25 cellular contexts compared by ENCODE assay signal in genomic region chr12:57613427-57614109, GRCh38. TPM values are rescaled to one million over a fixed set of nuclear protein-coding genes. Genes with fewer than 3 reads are reported as not detected.
DNase-seq lines count a peak whose midpoint lies in the region; ATAC-seq and TF ChIP-seq lines count a peak whose summit lies in the region.
"Had no signal": no experiment of that assay in that cellular context is flagged by ENCODE, and none has a peak within 500 bp of the region (broad histone marks: within the 10 kb centered on the region; RNA-seq: fewer than 3 reads in every experiment).

No MANE protein-coding gene starts in this region.

- H3K4me3 Mint-ChIP-seq in natural killer cell treated with Interleukin-12 subunit alpha and Interleukin-12 subunit beta and Interleukin-15 and Interleukin-18, amount 100 ng/mL, for 72 hours: no peak overlapping the region
- H3K4me3 Mint-ChIP-seq in Calu3 (ENCODE audit: low read depth, unreplicated experiment): no peak overlapping the region
- H3K4me3 Mint-ChIP-seq: activated naive CD8-positive, alpha-beta T cell; activated T-helper 17 cell treated with anti-CD3 and anti-CD28 coated beads, Interleukin-2, amount 50 U/mL, for 72 hours had no signal

- H2AFZ ChIP-seq in Karpas-422 (ENCODE audit: low read length): no peak overlapping the region

- peak overlapping the region; percentile 41 for H3K4me2 ChIP-seq in Karpas-422 (ENCODE audit: low read depth, low read length, poor library complexity, severe bottlenecking)

- no peak overlapping the region for H3K9ac ChIP-seq in Karpas-422 (ENCODE audit: low read length)
- peak overlapping the region in 1 of 2 donors; percentile 13 for H3K9ac ChIP-seq in stomach smooth muscle (ENCODE audit: low read length in 2 of 2)

- TF ChIP-seq EP300 in esophagus muscularis mucosa (IDR thresholded peaks at IDR 0.05): no peak

- TF ChIP-seq CTCF in esophagus muscularis mucosa (IDR thresholded peaks at IDR 0.05) (no peak), mucosa of descending colon (IDR thresholded peaks at IDR 0.05) (no peak), Calu3 (IDR thresholded peaks at IDR 0.05; ENCODE audit: unreplicated experiment) (no peak)

- no TSS peak for BruUV-seq in Calu3 (replicated peaks; lab: Mats Ljungman, UMichigan)

- H3K9me3 ChIP-seq in Karpas-422 (ENCODE audit: low read length): no peaks in the 10 kb centered on the region
- H3K9me3 ChIP-seq in esophagus muscularis mucosa: no peaks in the 10 kb centered on the region
- H3K9me3 ChIP-seq in stomach smooth muscle (ENCODE audit: control insufficient read depth in 2 of 2, low read length in 2 of 2): no peaks in the 10 kb centered on the region
- H3K9me3 ChIP-seq in mucosa of descending colon: no peaks in the 10 kb centered on the region
- H3K9me3 ChIP-seq: HAP-1, heart right ventricle, thoracic aorta, vagina had no signal

- H3K36me3 ChIP-seq in Karpas-422 (ENCODE audit: insufficient read depth, low read length) (no peaks in the 10 kb centered on the region), esophagus muscularis mucosa (peaks cover 11 to 55% (median 26%) of the 10 kb centered on the region in 4 donors), stomach smooth muscle (ENCODE audit: control insufficient read depth in 2 of 2, insufficient read depth in 2 of 2, low read length in 2 of 2) (peaks cover 30 to 38% of the 10 kb centered on the region in 2 donors), mucosa of descending colon (ENCODE audit: low read depth) (no peaks in the 10 kb centered on the region)

- ATAC-seq in mucosa of descending colon: no peak
- ATAC-seq in natural killer cell treated with Interleukin-12 subunit alpha and Interleukin-12 subunit beta and Interleukin-15 and Interleukin-18, amount 100 ng/mL, for 72 hours: no peak
- ATAC-seq: activated T-helper 17 cell treated with anti-CD3 and anti-CD28 coated beads, Interleukin-2, amount 50 U/mL, for 72 hours; heart right ventricle had no signal

- H3K4me1 Mint-ChIP-seq in natural killer cell treated with Interleukin-12 subunit alpha and Interleukin-12 subunit beta and Interleukin-15 and Interleukin-18, amount 100 ng/mL, for 72 hours (ENCODE audit: low read depth in 2 of 2): peaks cover 0 to 3% of the 10 kb centered on the region in 2 donors
- H3K4me1 Mint-ChIP-seq in Calu3 (ENCODE audit: low read depth, unreplicated experiment): no peaks in the 10 kb centered on the region
- H3K4me1 Mint-ChIP-seq: activated T-helper 17 cell treated with anti-CD3 and anti-CD28 coated beads, Interleukin-2, amount 50 U/mL, for 72 hours had no signal

- no peak overlapping the region for H3K27ac Mint-ChIP-seq in natural killer cell treated with Interleukin-12 subunit alpha and Interleukin-12 subunit beta and Interleukin-15 and Interleukin-18, amount 100 ng/mL, for 72 hours
- H3K27ac Mint-ChIP-seq in Calu3 (ENCODE audit: unreplicated experiment): no peak overlapping the region
- H3K27ac Mint-ChIP-seq: activated naive CD8-positive, alpha-beta T cell; activated T-helper 17 cell treated with anti-CD3 and anti-CD28 coated beads, Interleukin-2, amount 50 U/mL, for 72 hours; CD4-positive, alpha-beta T cell; progenitor cell of endocrine pancreas had no signal

- H3K36me3 Mint-ChIP-seq in natural killer cell treated with Interleukin-12 subunit alpha and Interleukin-12 subunit beta and Interleukin-15 and Interleukin-18, amount 100 ng/mL, for 72 hours: no peaks in the 10 kb centered on the region
- no peaks in the 10 kb centered on the region for H3K36me3 Mint-ChIP-seq in Calu3 (ENCODE audit: insufficient read depth, unreplicated experiment)
- H3K36me3 Mint-ChIP-seq: activated naive CD8-positive, alpha-beta T cell had no signal

- H3K27me3 Mint-ChIP-seq in natural killer cell treated with Interleukin-12 subunit alpha and Interleukin-12 subunit beta and Interleukin-15 and Interleukin-18, amount 100 ng/mL, for 72 hours: peaks cover 3 to 8% of the 10 kb centered on the region in 2 donors
- peaks cover 83% of the 10 kb centered on the region for H3K27me3 Mint-ChIP-seq in Calu3 (ENCODE audit: unreplicated experiment)

- CTCF ChIA-PET in Calu3 (lab: Charles Lee): interaction anchor here (0.7 to 1.1 kb wide), 2 partner anchors 8 to 30 kb away, joined by 3 read pairs; no protein-coding TSS in a partner anchor

- H3K9me3 Mint-ChIP-seq in natural killer cell treated with Interleukin-12 subunit alpha and Interleukin-12 subunit beta and Interleukin-15 and Interleukin-18, amount 100 ng/mL, for 72 hours: no peaks in the 10 kb centered on the region
- no peaks in the 10 kb centered on the region for H3K9me3 Mint-ChIP-seq in Calu3 (ENCODE audit: low read depth, unreplicated experiment)
- H3K9me3 Mint-ChIP-seq: activated B cell treated with CpG ODN at 0.5 μM for 24 hours; activated T-helper 17 cell treated with anti-CD3 and anti-CD28 coated beads, Interleukin-2, amount 50 U/mL, for 72 hours; CD4-positive, alpha-beta T cell had no signal

- H3K27me3 ChIP-seq in Karpas-422 (ENCODE audit: low read length) (no peaks in the 10 kb centered on the region), esophagus muscularis mucosa (peaks cover 0 to 17% (median 0%) of the 10 kb centered on the region in 4 donors), stomach smooth muscle (ENCODE audit: control insufficient read depth in 1 of 2, insufficient read depth in 2 of 2, low read length in 2 of 2) (no peaks in the 10 kb centered on the region)
- H3K27me3 ChIP-seq: vagina had no signal

- no peak for TF ChIP-seq POLR2A in esophagus muscularis mucosa (IDR thresholded peaks at IDR 0.05; ENCODE audit: low read depth)

- peak; percentile 46 for DNase-seq in activated effector memory CD4-positive, alpha-beta T cell treated with anti-CD3 and anti-CD28 coated beads, Interleukin-2, amount 50 U/mL, for 16 hours
- no peak for DNase-seq in activated effector memory CD4-positive, alpha-beta T cell treated with Interleukin-2 at 50 U/mL for 16 hours
- DNase-seq in Karpas-422: no peak
- no peak for DNase-seq in esophagus muscularis mucosa (ENCODE audit: extremely low spot score)
- no peak for DNase-seq in mucosa of descending colon
- no peak for DNase-seq in natural killer cell treated with Interleukin-12 subunit alpha and Interleukin-12 subunit beta and Interleukin-15 and Interleukin-18, amount 100 ng/mL, for 72 hours (ENCODE audit: low spot score)
- no peak for DNase-seq in Calu3
- DNase-seq: activated B cell treated with CpG ODN at 0.5 μM for 24 hours; CD4-positive, alpha-beta T cell; effector CD8-positive, alpha-beta T cell; erythroblast; NCI-H510A treated with DMSO at 0.1 percent for 48 hours; SHP77 treated with DMSO at 0.1 percent for 48 hours; stimulated activated naive CD4-positive, alpha-beta T cell had no signal

- no peaks in the 10 kb centered on the region for H3K79me2 ChIP-seq in Karpas-422 (ENCODE audit: low read length)

- H3K9me2 ChIP-seq in Karpas-422 (replicated peaks; ENCODE audit: insufficient read depth, low read length): no peaks in the 10 kb centered on the region

- H3K4me1 ChIP-seq in Karpas-422 (ENCODE audit: low read length) (peaks cover 28% of the 10 kb centered on the region), esophagus muscularis mucosa (peaks cover 50 to 82% (median 79%) of the 10 kb centered on the region in 4 donors), stomach smooth muscle (ENCODE audit: control insufficient read depth, insufficient read depth, low read length) (peaks cover 49% of the 10 kb centered on the region), mucosa of descending colon (ENCODE audit: low read depth) (peaks cover 8% of the 10 kb centered on the region)

- no peaks in the 10 kb centered on the region for H4K20me1 ChIP-seq in Karpas-422 (ENCODE audit: insufficient read depth, low read depth, low read length)

- no peak overlapping the region for H3K4me3 ChIP-seq in Karpas-422 (ENCODE audit: low read length)
- peak overlapping the region in 3 of 4 donors; percentile 9 to 93 (median 92) for H3K4me3 ChIP-seq in esophagus muscularis mucosa
- H3K4me3 ChIP-seq in stomach smooth muscle (ENCODE audit: low read length in 2 of 2): peak overlapping the region; percentile 3 to 52
- no peak overlapping the region for H3K4me3 ChIP-seq in mucosa of descending colon
- H3K4me3 ChIP-seq: HAP-1, thoracic aorta, vagina had no signal

- intact Hi-C loops in esophagus muscularis mucosa (cut with DNase I): no loop called here
- intact Hi-C loops in mucosa of descending colon (cut with DNase I, micrococcal nuclease): no loop called here
- intact Hi-C loops in Calu3 (cut with micrococcal nuclease; ENCODE audit: unreplicated experiment): no loop called here

- WGBS in esophagus muscularis mucosa: 80% methylated on average over 9 of the region's 10 CpGs

- no peak overlapping the region for H3K27ac ChIP-seq in Karpas-422 (ENCODE audit: low read length)
- peak overlapping the region; percentile 95 to 99 (median 96) for H3K27ac ChIP-seq in esophagus muscularis mucosa (replicated peaks in 1 of 4)
- peak overlapping the region; percentile 98 for H3K27ac ChIP-seq in stomach smooth muscle (ENCODE audit: low read length)
- H3K27ac ChIP-seq: 22Rv1, vagina had no signal

RNA-seq across cellular contexts. Expression of gene ARHGEF25, which starts 2.3 kb away (rescaled TPM):
- 0.87 TPM in 1 of 2 replicates, not detected in the other for total RNA-seq in Karpas-422 (2014; rRNA removed; shearing (Covaris generic); ENCODE audit: low replicate concordance)
- total RNA-seq in esophagus muscularis mucosa: 100 to 1,000 TPM in 3 of 4 donors, 10 to 100 TPM in 1; 77.7 to 133 (median 111) TPM
- total RNA-seq in mucosa of descending colon: 100 to 1,000 TPM in 1 of 3 donors, 10 to 100 TPM in 1, 1 to 10 TPM in 1; 5.0 to 129 (median 11.0) TPM
- 1 to 10 TPM in 1 of 2 donors, under 1 TPM in 1; 0.52 to 4.0 TPM for total RNA-seq in natural killer cell treated with Interleukin-12 subunit alpha and Interleukin-12 subunit beta and Interleukin-15 and Interleukin-18, amount 100 ng/mL, for 72 hours
- total RNA-seq in Calu3 (2022): 2.2 and 4.7 TPM in 2 replicates
- total RNA-seq: activated B cell treated with CpG ODN at 0.5 μM for 24 hours had no signal

RNA-seq across cellular contexts. Expression of gene DTX3, which starts 8.9 kb away (rescaled TPM):
- 16.8 and 22.9 TPM in 2 replicates for total RNA-seq in Karpas-422 (2014; rRNA removed; shearing (Covaris generic); ENCODE audit: low replicate concordance)
- total RNA-seq in esophagus muscularis mucosa (10 to 100 TPM; 39.0 to 68.6 (median 46.8) TPM), mucosa of descending colon (10 to 100 TPM in 1 of 3 donors, 1 to 10 TPM in 2; 4.3 to 65.5 (median 7.0) TPM), Calu3 (2022) (23.1 and 25.9 TPM in 2 replicates)
- total RNA-seq in natural killer cell treated with Interleukin-12 subunit alpha and Interleukin-12 subunit beta and Interleukin-15 and Interleukin-18, amount 100 ng/mL, for 72 hours: 10 to 100 TPM; 15.6 to 18.4 TPM

RNA-seq across cellular contexts. Expression of gene B4GALNT1, which starts 19.4 kb away (rescaled TPM):
- total RNA-seq in Karpas-422 (2014; rRNA removed; shearing (Covaris generic); ENCODE audit: low replicate concordance): 0.58 and 0.63 TPM in 2 replicates
- total RNA-seq in esophagus muscularis mucosa: 10 to 100 TPM in 2 of 4 donors, 1 to 10 TPM in 2; 2.8 to 10.9 (median 7.3) TPM
- 1 to 10 TPM in 1 of 3 donors, under 1 TPM in 2; 0.64 to 2.2 (median 0.65) TPM for total RNA-seq in mucosa of descending colon
- total RNA-seq in natural killer cell treated with Interleukin-12 subunit alpha and Interleukin-12 subunit beta and Interleukin-15 and Interleukin-18, amount 100 ng/mL, for 72 hours: 1 to 10 TPM; 1.5 to 3.6 TPM
- 8.1 and 11.1 TPM in 2 replicates for total RNA-seq in Calu3 (2022)
- total RNA-seq: bronchial epithelial cell; CD4-positive, alpha-beta T cell; lung microvascular endothelial cell had no signal

RNA-seq across cellular contexts. Expression of gene PIP4K2C, which starts 22.6 kb away (rescaled TPM):
- 9.3 and 23.9 TPM in 2 replicates for total RNA-seq in Karpas-422 (2014; rRNA removed; shearing (Covaris generic); ENCODE audit: low replicate concordance)
- total RNA-seq in esophagus muscularis mucosa: 10 to 100 TPM; 22.7 to 30.7 (median 29.0) TPM
- total RNA-seq in mucosa of descending colon: 10 to 100 TPM; 39.0 to 55.5 (median 54.2) TPM
- total RNA-seq in natural killer cell treated with Interleukin-12 subunit alpha and Interleukin-12 subunit beta and Interleukin-15 and Interleukin-18, amount 100 ng/mL, for 72 hours: 10 to 100 TPM; 25.9 to 35.7 TPM
- total RNA-seq in Calu3 (2022): 66.3 and 80.3 TPM in 2 replicates

Comparison
In these comparisons a context has a peak if more than half of its experiments do, and no peak if none do; other contexts are left out.
1. H3K4me3 ChIP-seq: peak in esophagus muscularis mucosa (3 of 4) and stomach smooth muscle (2 of 2); none in Karpas-422 (single experiment) and mucosa of descending colon (single experiment).